ENCODE assay signal across 12 cellular contexts in the genomic region with DNA sequence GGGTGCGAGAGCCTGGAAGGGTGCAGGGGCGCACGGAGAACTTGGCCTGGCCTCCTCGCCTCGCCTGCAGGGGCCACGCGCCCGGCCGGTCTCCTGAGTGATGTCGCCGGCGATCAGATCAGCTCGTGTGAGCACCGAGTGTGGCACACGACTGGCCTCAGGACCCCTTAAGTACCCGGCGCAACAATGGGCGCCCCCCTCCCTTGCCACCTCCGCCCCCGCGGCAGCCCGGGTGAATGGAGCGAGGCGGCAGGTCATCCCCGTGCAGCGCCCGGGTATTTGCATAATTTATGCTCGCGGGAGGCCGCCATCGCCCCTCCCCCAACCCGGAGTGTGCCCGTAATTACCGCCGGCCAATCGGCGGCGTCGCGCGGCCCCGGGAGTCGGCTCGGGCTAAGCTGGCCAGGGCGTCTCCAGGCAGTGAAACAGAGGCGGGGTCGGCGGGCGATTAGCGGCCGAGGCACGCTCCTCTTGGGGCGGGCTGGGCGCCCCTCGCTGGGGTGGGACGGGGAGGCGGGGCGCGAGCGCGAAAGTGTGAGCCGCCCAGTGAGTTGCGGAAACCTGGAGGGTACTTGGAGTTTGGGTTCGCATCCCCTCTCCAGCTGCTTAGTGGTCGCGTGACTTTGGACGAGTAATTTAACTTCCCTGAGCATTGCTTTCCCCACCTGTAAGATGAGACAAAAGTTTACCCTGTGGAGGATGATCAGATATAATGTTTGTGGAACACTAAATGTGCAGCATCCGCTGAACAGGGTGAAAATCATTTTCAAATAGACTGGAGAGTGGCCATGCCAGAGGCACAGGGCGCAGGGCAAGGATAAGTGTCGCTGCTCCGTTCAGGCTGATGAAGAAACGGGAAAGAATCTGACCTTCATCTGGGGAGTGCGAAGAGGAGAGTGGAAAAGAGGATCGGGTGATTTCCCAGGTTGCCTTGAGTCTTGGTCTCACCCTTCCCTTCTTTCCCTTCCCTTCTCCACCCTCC. TPM values are rescaled to one million over a fixed set of nuclear protein-coding genes. Genes with fewer than 3 reads are reported as not detected.
DNase-seq lines count a peak whose midpoint lies in the region; ATAC-seq and TF ChIP-seq lines count a peak whose summit lies in the region.
"Had no signal": no experiment of that assay in that cellular context is flagged by ENCODE, and none has a peak within 500 bp of the region (broad histone marks: within the 10 kb centered on the region; RNA-seq: fewer than 3 reads in every experiment).

NEUROG1 (minus strand) TSS at position 145 of the 982 bp plus-strand sequence. CDS start 274 bp downstream, outside the sequence.

- H3K27ac ChIP-seq in iPS DF 6.9 (ENCODE audit: low read length) (no peak within 1 kb of the TSS), stomach (no peak within 1 kb of the TSS), sigmoid colon (no peak within 1 kb of the TSS)
- H3K27ac ChIP-seq: esophagus muscularis mucosa had no signal

- TF ChIP-seq POLR2A in stomach (IDR thresholded peaks at IDR 0.05) (no peak), sigmoid colon (IDR thresholded peaks at IDR 0.05) (no peak)

- no peak for ATAC-seq in GM18520 (IDR thresholded peaks at IDR 0.05; ENCODE audit: unreplicated experiment)

- H3K9me3 ChIP-seq in iPS DF 6.9 (ENCODE audit: control insufficient read depth, insufficient read depth, low read length) (no peaks in the 10 kb centered on the region), stomach (peaks cover 0 to 7% (median 2%) of the 10 kb centered on the region in 4 donors), sigmoid colon (peaks cover 0 to 9% (median 1%) of the 10 kb centered on the region in 4 donors)

- H3K27me3 Mint-ChIP-seq in activated CD4-positive, alpha-beta T cell treated with anti-CD3 and anti-CD28 coated beads, Interleukin-2, amount 10 ng/mL, durations not matched to agents 24 days and 14 days: peaks cover 79% of the 10 kb centered on the region

- peaks cover 2% of the 10 kb centered on the region for H3K36me3 Mint-ChIP-seq in activated CD4-positive, alpha-beta T cell treated with anti-CD3 and anti-CD28 coated beads, Interleukin-2, amount 10 ng/mL, durations not matched to agents 24 days and 14 days (ENCODE audit: low read depth)
- H3K36me3 Mint-ChIP-seq: CD4-positive, CD25-positive, alpha-beta regulatory T cell had no signal

- TF ChIP-seq EP300 in stomach (IDR thresholded peaks at IDR 0.05) (no peak), sigmoid colon (IDR thresholded peaks at IDR 0.05) (no peak)

- peak within 1 kb of the TSS; percentile 2; the same call in 1 of the 2 replicates for H3K4me3 ChIP-seq in iPS DF 6.9 (ENCODE audit: low read length)
- peak within 1 kb of the TSS in 3 of 4 donors; percentile 10 to 41 (median 24) for H3K4me3 ChIP-seq in stomach
- H3K4me3 ChIP-seq in sigmoid colon: peak within 1 kb of the TSS in 1 of 4 donors; percentile 7
- H3K4me3 ChIP-seq: esophagus muscularis mucosa had no signal

- peaks cover 89% of the 10 kb centered on the region for H3K27me3 ChIP-seq in iPS DF 6.9 (ENCODE audit: control insufficient read depth, insufficient read depth, low read length)
- peaks cover 17 to 100% (median 79%) of the 10 kb centered on the region in 3 donors for H3K27me3 ChIP-seq in stomach
- peaks cover 38 to 100% (median 60%) of the 10 kb centered on the region in 3 donors for H3K27me3 ChIP-seq in sigmoid colon

- no peak for DNase-seq in activated CD4-positive, alpha-beta T cell treated with anti-CD3 and anti-CD28 coated beads, Interleukin-2, amount 10 ng/mL, durations not matched to agents 24 days and 14 days
- no peak for DNase-seq in activated CD4-positive, alpha-beta T cell treated with anti-CD3 and anti-CD28 coated beads, Interleukin-2, amount 50 U/mL, for 48 hours
- DNase-seq in NCI-H774 (lab: John Stamatoyannopoulos, UW) (peak; percentile 9), iPS DF 6.9 (ENCODE audit: low read depth, low spot score) (no peak), stomach (no peak), sigmoid colon (no peak), germinal center (ENCODE audit: low spot score) (no peak)
- DNase-seq: activated effector memory CD4-positive, alpha-beta T cell treated with anti-CD3 and anti-CD28 coated beads, Interleukin-2, amount 50 U/mL, for 16 hours; CD4-positive, CD25-positive, alpha-beta regulatory T cell; KG1 had no signal

- no CpG with 5 or more reads among the region's 74 CpGs for WGBS in iPS DF 6.9 (ENCODE audit: insufficient coverage, insufficient read length)
- WGBS in stomach, 5 donors: 2 to 7% (median 4%) methylated on average over 11 to 74 of the region's 74 CpGs
- WGBS in sigmoid colon, 2 donors: 3% methylated on average over 74 of the region's 74 CpGs

- peaks cover 3% of the 10 kb centered on the region for H3K4me1 Mint-ChIP-seq in activated CD4-positive, alpha-beta T cell treated with anti-CD3 and anti-CD28 coated beads, Interleukin-2, amount 10 ng/mL, durations not matched to agents 24 days and 14 days

- H3K9me3 Mint-ChIP-seq in activated CD4-positive, alpha-beta T cell treated with anti-CD3 and anti-CD28 coated beads, Interleukin-2, amount 10 ng/mL, durations not matched to agents 24 days and 14 days: no peaks in the 10 kb centered on the region

- peaks cover 4% of the 10 kb centered on the region; the same call in 1 of the 2 replicates for H3K4me1 ChIP-seq in iPS DF 6.9 (ENCODE audit: control insufficient read depth, insufficient read depth, low read length)
- peaks cover 6 to 27% (median 19%) of the 10 kb centered on the region in 4 donors for H3K4me1 ChIP-seq in stomach
- H3K4me1 ChIP-seq in sigmoid colon: peaks cover 0 to 20% (median 16%) of the 10 kb centered on the region in 4 donors

- H3K27ac Mint-ChIP-seq in activated CD4-positive, alpha-beta T cell treated with anti-CD3 and anti-CD28 coated beads, Interleukin-2, amount 10 ng/mL, durations not matched to agents 24 days and 14 days: no peak within 1 kb of the TSS

- TF ChIP-seq CTCF in stomach (IDR thresholded peaks at IDR 0.05) (no peak), sigmoid colon (IDR thresholded peaks at IDR 0.05) (no peak)

- H3K36me3 ChIP-seq in iPS DF 6.9 (ENCODE audit: control insufficient read depth, insufficient read depth, low read length) (no peaks in the 10 kb centered on the region), stomach (no peaks in the 10 kb centered on the region), sigmoid colon (no peaks in the 10 kb centered on the region)
- H3K36me3 ChIP-seq: esophagus muscularis mucosa had no signal

- intact Hi-C loops in activated CD4-positive, alpha-beta T cell treated with anti-CD3 and anti-CD28 coated beads, Interleukin-2, amount 10 ng/mL, durations not matched to agents 24 days and 14 days (cut with micrococcal nuclease): no loop called here
- intact Hi-C loops in stomach (cut with DNase I; ENCODE audit: low total_unique reads): no loop called here
- intact Hi-C loops in sigmoid colon (cut with DNase I): no loop called here

- H3K4me3 Mint-ChIP-seq in activated CD4-positive, alpha-beta T cell treated with anti-CD3 and anti-CD28 coated beads, Interleukin-2, amount 10 ng/mL, durations not matched to agents 24 days and 14 days: peak within 1 kb of the TSS; percentile 30

RNA-seq across cellular contexts. Expression of gene NEUROG1, which starts in this region (rescaled TPM):
- total RNA-seq in activated CD4-positive, alpha-beta T cell treated with anti-CD3 and anti-CD28 coated beads, Interleukin-2, amount 10 ng/mL, durations not matched to agents 24 days and 14 days: not detected in 2 replicates
- total RNA-seq in stomach (not detected), sigmoid colon (not detected)
- polyA plus RNA-seq in stomach (not detected), sigmoid colon (not detected)
- total RNA-seq: CD4-positive, CD25-positive, alpha-beta regulatory T cell; esophagus muscularis mucosa had no signal
- polyA plus RNA-seq: CD4-positive, CD25-positive, alpha-beta regulatory T cell had no signal
